In genomic region chr18:48942086-48942485, GRCh38 we compare ENCODE assay signal across 1 cellular context.
TF ChIP-seq lines count a peak whose summit lies in the region.

No MANE protein-coding gene starts in this region.

TF ChIP-seq in GM12878, 131 proteins besides CTCF, POLR2A, EP300 and RAD21:
- TF ChIP-seq TAF1 (IDR thresholded peaks at IDR 0.05; ENCODE audit: borderline replicate concordance, low read depth, low read length) (no peak), ZNF217 (IDR thresholded peaks at IDR 0.05) (no peak), HDGF (IDR thresholded peaks at IDR 0.05) (no peak), WRNIP1 (IDR thresholded peaks at IDR 0.05; ENCODE audit: borderline replicate concordance, low read depth, low read length) (no peak), ZNF687 (IDR thresholded peaks at IDR 0.05) (no peak)
